ENCODE assay signal across 6 cellular contexts in the genomic region with DNA sequence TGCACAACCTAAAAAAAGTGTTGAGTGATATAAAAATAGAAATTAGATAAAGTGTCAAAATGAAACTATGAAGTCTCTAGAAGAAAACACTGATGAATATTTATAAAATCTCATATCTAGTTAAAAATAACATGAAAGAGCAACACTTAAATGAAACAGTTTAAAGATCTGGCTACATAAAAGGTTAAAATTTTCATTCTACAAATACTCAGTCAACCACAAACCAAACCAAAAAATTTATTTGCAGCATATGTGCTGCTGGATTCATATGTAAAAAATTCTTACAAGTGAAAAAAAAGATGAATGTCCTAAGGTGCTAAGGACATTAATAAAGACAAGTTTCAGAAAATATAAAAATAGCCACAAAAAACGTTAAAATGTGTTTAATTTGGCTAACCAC.
"Had no signal": no experiment of that assay in that cellular context is flagged by ENCODE, and none has a peak within 500 bp of the region (broad histone marks: within the 10 kb centered on the region; RNA-seq: fewer than 3 reads in every experiment).

No MANE protein-coding gene starts in this region.

- FAIRE-seq: HepG2, HTR-8/SVneo, K562 had no signal

- DNase-seq: IMR-90, KBM-7 had no signal

- H3K4me3 ChIP-seq: K562 had no signal

- H3K27ac ChIP-seq: HL-60 had no signal

- ATAC-seq: HepG2, K562 had no signal
